In the genomic region with DNA sequence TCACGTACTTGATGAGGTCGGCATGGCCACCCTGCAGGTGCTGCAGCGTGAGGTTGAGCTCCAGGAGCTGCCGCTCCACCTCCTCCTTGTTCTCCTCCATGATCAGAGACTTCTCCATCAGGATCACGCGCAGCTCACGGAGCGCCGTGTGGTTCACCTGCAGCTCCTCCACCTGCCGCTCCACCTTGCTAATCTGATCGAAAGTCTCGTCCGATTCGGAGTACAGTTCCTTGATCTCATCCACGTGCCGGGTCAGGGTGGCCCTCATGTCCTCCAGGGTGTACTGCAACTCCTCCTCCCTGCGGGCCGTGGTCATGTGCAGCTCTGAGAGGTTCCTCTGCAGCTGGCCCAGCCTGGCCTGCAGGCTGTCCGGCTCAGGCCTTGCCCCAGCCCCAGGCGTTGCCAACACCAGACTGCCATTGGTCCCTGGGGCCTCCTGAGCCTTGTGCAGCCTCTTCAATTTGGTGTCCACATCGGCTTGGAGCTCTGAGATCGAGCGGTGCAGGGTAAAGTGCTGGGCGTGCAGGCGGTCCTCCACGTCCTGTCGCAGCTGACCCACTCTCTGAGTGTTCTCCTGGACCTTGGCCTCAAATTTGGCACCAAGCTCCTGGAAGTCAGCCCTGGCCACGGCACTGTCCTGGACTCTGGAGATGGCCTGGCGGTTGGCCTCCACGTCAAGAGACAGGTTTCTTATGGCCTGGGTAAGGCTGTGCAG, we compare ENCODE assay signal across 14 cellular contexts. TPM values are rescaled to one million over a fixed set of nuclear protein-coding genes. Genes with fewer than 3 reads are reported as not detected.
"Had no signal": no experiment of that assay in that cellular context is flagged by ENCODE, and none has a peak within 500 bp of the region (broad histone marks: within the 10 kb centered on the region; RNA-seq: fewer than 3 reads in every experiment).

No MANE protein-coding gene starts in this region.

- H3K9me3 ChIP-seq: gastroesophageal sphincter, ovary, upper lobe of right lung had no signal

- H3K9me3 Mint-ChIP-seq: activated B cell treated with CpG ODN at 0.5 μM for 24 hours; stimulated activated memory B cell treated with anti-CD40 and anti-IgM and Interleukin-4, amounts not matched to agents 10 μg/mL and 1 μg/mL and 100 μg/mL, for 72 hours; T-helper 1 cell treated with Interleukin-12 subunit alpha and Interleukin-12 subunit beta and Interleukin-4 antibody, amounts not matched to agents 30 μg/mL and 1 μg/mL, for 36 hours had no signal

- H3K4me3 Mint-ChIP-seq: activated B cell treated with CpG ODN at 0.5 μM for 24 hours; nephron; stimulated activated memory B cell treated with anti-CD40 and anti-IgM and Interleukin-4, amounts not matched to agents 10 μg/mL and 1 μg/mL and 100 μg/mL, for 72 hours; T-helper 1 cell treated with Interleukin-12 subunit alpha and Interleukin-12 subunit beta and Interleukin-4 antibody, amounts not matched to agents 30 μg/mL and 1 μg/mL, for 36 hours had no signal

- H3K27me3 ChIP-seq: ovary, upper lobe of right lung had no signal

- H3K4me3 ChIP-seq: ovary, upper lobe of right lung had no signal

- H3K27ac ChIP-seq: ovary, upper lobe of right lung had no signal

- H3K27ac Mint-ChIP-seq: activated B cell treated with CpG ODN at 0.5 μM for 24 hours; stimulated activated memory B cell treated with anti-CD40 and anti-IgM and Interleukin-4, amounts not matched to agents 10 μg/mL and 1 μg/mL and 100 μg/mL, for 72 hours; T-helper 1 cell treated with Interleukin-12 subunit alpha and Interleukin-12 subunit beta and Interleukin-4 antibody, amounts not matched to agents 30 μg/mL and 1 μg/mL, for 36 hours had no signal

- H3K36me3 ChIP-seq: ovary, upper lobe of right lung had no signal

- H3K4me1 Mint-ChIP-seq: stimulated activated memory B cell treated with anti-CD40 and anti-IgM and Interleukin-4, amounts not matched to agents 10 μg/mL and 1 μg/mL and 100 μg/mL, for 72 hours had no signal

- H3K36me3 Mint-ChIP-seq: stimulated activated memory B cell treated with anti-CD40 and anti-IgM and Interleukin-4, amounts not matched to agents 10 μg/mL and 1 μg/mL and 100 μg/mL, for 72 hours had no signal

- DNase-seq: activated B cell treated with CpG ODN at 0.5 μM for 24 hours; activated naive CD4-positive, alpha-beta T cell treated with Interleukin-2 at 50 U/mL for 16 hours; cortex of kidney; effector CD8-positive, alpha-beta T cell; SHP77 treated with DMSO at 0.1 percent for 48 hours; small intestine; upper lobe of right lung had no signal

- ATAC-seq: stimulated activated memory B cell treated with anti-CD40 and anti-IgM and Interleukin-4, amounts not matched to agents 10 μg/mL and 1 μg/mL and 100 μg/mL, for 72 hours; upper lobe of right lung had no signal

RNA-seq across cellular contexts. Expression of gene SNCG, which starts 14.9 kb away (rescaled TPM):
- total RNA-seq: activated B cell treated with CpG ODN at 0.5 μM for 24 hours, kidney epithelial cell had no signal

RNA-seq across cellular contexts. Expression of gene ADIRF, which starts 24.8 kb away (rescaled TPM):
- total RNA-seq: kidney epithelial cell, renal cortical epithelial cell had no signal
